Comparison of ENCODE assay signal across 8 cellular contexts in the genomic region with DNA sequence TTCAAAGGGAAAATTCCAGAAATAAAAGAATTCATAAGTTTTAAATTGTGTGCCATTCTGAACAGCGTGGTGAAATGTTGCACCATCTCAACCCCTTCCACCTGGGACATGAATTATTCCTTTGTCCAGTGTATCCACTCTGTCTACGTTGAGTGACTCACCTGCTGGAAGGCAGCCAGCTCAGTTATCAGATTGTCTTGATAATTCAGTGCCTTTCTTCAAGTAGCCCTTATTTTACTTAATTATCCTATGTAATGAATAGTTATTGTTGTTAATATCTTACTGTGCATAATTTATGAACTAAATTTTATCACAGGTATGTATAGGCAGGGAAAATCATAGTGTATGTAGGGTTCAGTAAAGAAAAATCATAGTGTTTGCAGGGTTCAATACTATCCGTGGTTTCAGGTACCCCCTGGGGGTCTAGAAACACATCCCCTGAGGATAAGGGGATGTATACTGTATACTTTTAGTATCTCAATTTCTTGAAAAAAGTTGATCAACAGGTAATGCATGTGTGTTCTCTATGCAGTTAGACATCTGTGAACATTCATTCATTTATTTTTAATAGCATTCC. TPM values are rescaled to one million over a fixed set of nuclear protein-coding genes. Genes with fewer than 3 reads are reported as not detected.
DNase-seq lines count a peak whose midpoint lies in the region; ATAC-seq and TF ChIP-seq lines count a peak whose summit lies in the region.

No MANE protein-coding gene starts in this region.

- H3K4me3 ChIP-seq in OCI-LY3 (ENCODE audit: low read length), result peak overlapping the region; percentile 65
- H3K4me3 ChIP-seq in right lobe of liver, result no peak overlapping the region

- H3K36me3 ChIP-seq in OCI-LY3 (replicated peaks; ENCODE audit: low read depth, low read length) (no peaks in the 10 kb centered on the region), right lobe of liver (no peaks in the 10 kb centered on the region)

- H3K9me3 Mint-ChIP-seq in activated CD8-positive, alpha-beta T cell treated with anti-CD3 and anti-CD28 coated beads for 36 hours, result no peaks in the 10 kb centered on the region
- H3K9me3 Mint-ChIP-seq in natural killer cell treated with Interleukin-12 subunit alpha and Interleukin-12 subunit beta and Interleukin-15 and Interleukin-18, amount 100 ng/mL, for 72 hours, result no peaks in the 10 kb centered on the region

- POLR2A ChIA-PET in GM10248 (lab: Yijun Ruan, JAX), result no interaction called here
- POLR2A ChIA-PET in activated CD8-positive, alpha-beta T cell treated with anti-CD3 and anti-CD28 coated beads for 36 hours (lab: Charles Lee), result no interaction called here

- no peak overlapping the region for H3K4me3 Mint-ChIP-seq in activated CD8-positive, alpha-beta T cell treated with anti-CD3 and anti-CD28 coated beads for 36 hours
- H3K4me3 Mint-ChIP-seq in natural killer cell treated with Interleukin-12 subunit alpha and Interleukin-12 subunit beta and Interleukin-15 and Interleukin-18, amount 100 ng/mL, for 72 hours, result no peak overlapping the region

- H3K4me1 ChIP-seq in OCI-LY3 (ENCODE audit: low read length), result peaks cover 21% of the 10 kb centered on the region
- peaks cover 0 to 21% (median 8%) of the 10 kb centered on the region in 4 donors for H3K4me1 ChIP-seq in right lobe of liver

- ATAC-seq in GM18870 (IDR thresholded peaks at IDR 0.05; ENCODE audit: unreplicated experiment) (peak; percentile 34), HG02885 (IDR thresholded peaks at IDR 0.05; ENCODE audit: poor library complexity, unreplicated experiment) (peak; percentile 37), right lobe of liver (peak in 3 of 4 donors; percentile 36 to 40 (median 37))
- ATAC-seq in activated CD8-positive, alpha-beta T cell treated with anti-CD3 and anti-CD28 coated beads for 36 hours, result no peak
- ATAC-seq in natural killer cell treated with Interleukin-12 subunit alpha and Interleukin-12 subunit beta and Interleukin-15 and Interleukin-18, amount 100 ng/mL, for 72 hours, result no peak

- no peak for TF ChIP-seq POLR2A in right lobe of liver (IDR thresholded peaks at IDR 0.05)

- TF ChIP-seq CTCF in OCI-LY3 (IDR thresholded peaks at IDR 0.05; ENCODE audit: low read depth, low read length), result no peak
- TF ChIP-seq CTCF in right lobe of liver (IDR thresholded peaks at IDR 0.05), result no peak
- TF ChIP-seq CTCF in GM10248 (IDR thresholded peaks at IDR 0.05; ENCODE audit: control extremely low read depth, extremely low read depth, low read depth, missing control alignments), result no peak
- no peak for TF ChIP-seq CTCF in activated CD8-positive, alpha-beta T cell treated with anti-CD3 and anti-CD28 coated beads for 36 hours (IDR thresholded peaks at IDR 0.05)

- DNase-seq in right lobe of liver (peak in 1 of 3 donors; percentile 62), GM10248 (ENCODE audit: extremely low spot score) (no peak), NCI-H1436 treated with DMSO at 0.1 percent for 48 hours (lab: John Stamatoyannopoulos, UW) (no peak)
- no peak for DNase-seq in activated CD8-positive, alpha-beta T cell treated with anti-CD3 and anti-CD28 coated beads for 36 hours
- DNase-seq in natural killer cell treated with Interleukin-12 subunit alpha and Interleukin-12 subunit beta and Interleukin-15 and Interleukin-18, amount 100 ng/mL, for 72 hours (ENCODE audit: low spot score), result no peak

- H3K27me3 ChIP-seq in OCI-LY3 (ENCODE audit: low read depth, low read length), result peaks cover 44% of the 10 kb centered on the region
- no peaks in the 10 kb centered on the region for H3K27me3 ChIP-seq in right lobe of liver

- intact Hi-C loops in right lobe of liver (cut with DNase I), result no loop called here
- intact Hi-C loops in activated CD8-positive, alpha-beta T cell treated with anti-CD3 and anti-CD28 coated beads for 36 hours (cut with micrococcal nuclease), result no loop called here

- peak overlapping the region; percentile 83 for H3K4me2 ChIP-seq in OCI-LY3 (ENCODE audit: low read length)

- H4K20me1 ChIP-seq in OCI-LY3 (ENCODE audit: insufficient read depth, low read length), result no peaks in the 10 kb centered on the region

- H3K27ac Mint-ChIP-seq in activated CD8-positive, alpha-beta T cell treated with anti-CD3 and anti-CD28 coated beads for 36 hours, result no peak overlapping the region
- no peak overlapping the region for H3K27ac Mint-ChIP-seq in natural killer cell treated with Interleukin-12 subunit alpha and Interleukin-12 subunit beta and Interleukin-15 and Interleukin-18, amount 100 ng/mL, for 72 hours

- no peak overlapping the region for H3K27ac ChIP-seq in OCI-LY3 (ENCODE audit: low read length)
- H3K27ac ChIP-seq in right lobe of liver, result no peak overlapping the region

- H2AFZ ChIP-seq in OCI-LY3 (ENCODE audit: low read depth, low read length), result no peak overlapping the region

- WGBS in right lobe of liver (ENCODE audit: insufficient coverage, low coverage, low lambda C conversion rate, missing lambda C conversion rate), result 42% methylated on average over 3 of the region's 3 CpGs

- H3K36me3 Mint-ChIP-seq in activated CD8-positive, alpha-beta T cell treated with anti-CD3 and anti-CD28 coated beads for 36 hours (ENCODE audit: low read depth), result no peaks in the 10 kb centered on the region
- H3K36me3 Mint-ChIP-seq in natural killer cell treated with Interleukin-12 subunit alpha and Interleukin-12 subunit beta and Interleukin-15 and Interleukin-18, amount 100 ng/mL, for 72 hours, result no peaks in the 10 kb centered on the region

- H3K79me2 ChIP-seq in OCI-LY3 (ENCODE audit: low read length), result no peaks in the 10 kb centered on the region

- H3K27me3 Mint-ChIP-seq in activated CD8-positive, alpha-beta T cell treated with anti-CD3 and anti-CD28 coated beads for 36 hours, result peaks cover 28% of the 10 kb centered on the region
- peaks cover 22 to 42% of the 10 kb centered on the region in 2 donors for H3K27me3 Mint-ChIP-seq in natural killer cell treated with Interleukin-12 subunit alpha and Interleukin-12 subunit beta and Interleukin-15 and Interleukin-18, amount 100 ng/mL, for 72 hours

- H3K9ac ChIP-seq in OCI-LY3 (ENCODE audit: low read length), result no peak overlapping the region

- H3K9me3 ChIP-seq in OCI-LY3 (ENCODE audit: insufficient read depth, low read length) (no peaks in the 10 kb centered on the region), right lobe of liver (no peaks in the 10 kb centered on the region)

- CTCF ChIA-PET in GM10248 (lab: Yijun Ruan, JAX), result interaction anchor here (1.8 kb wide), 1 partner anchor 8 kb away, joined by 5 read pairs; the partner anchor contains the start of gene PCTP
- CTCF ChIA-PET in activated CD8-positive, alpha-beta T cell treated with anti-CD3 and anti-CD28 coated beads for 36 hours (lab: Charles Lee), result no interaction called here

- H3K4me1 Mint-ChIP-seq in activated CD8-positive, alpha-beta T cell treated with anti-CD3 and anti-CD28 coated beads for 36 hours (ENCODE audit: low read depth), result no peaks in the 10 kb centered on the region
- no peaks in the 10 kb centered on the region for H3K4me1 Mint-ChIP-seq in natural killer cell treated with Interleukin-12 subunit alpha and Interleukin-12 subunit beta and Interleukin-15 and Interleukin-18, amount 100 ng/mL, for 72 hours (ENCODE audit: low read depth in 2 of 2)

RNA-seq across cellular contexts. Expression of gene PCTP, which starts 7.7 kb away (rescaled TPM):
- total RNA-seq in right lobe of liver, result 10 to 100 TPM; 27.4 to 82.6 (median 68.1) TPM
- 1 to 10 TPM; 6.6 to 7.7 TPM for total RNA-seq in activated CD8-positive, alpha-beta T cell treated with anti-CD3 and anti-CD28 coated beads for 36 hours
- total RNA-seq in natural killer cell treated with Interleukin-12 subunit alpha and Interleukin-12 subunit beta and Interleukin-15 and Interleukin-18, amount 100 ng/mL, for 72 hours, result 10 to 100 TPM; 10.5 to 19.8 TPM

RNA-seq across cellular contexts. Expression of gene TMEM100, which starts 20.5 kb away (rescaled TPM):
- 1 to 10 TPM; 1.8 to 8.3 (median 4.5) TPM for total RNA-seq in right lobe of liver
- not detected for total RNA-seq in activated CD8-positive, alpha-beta T cell treated with anti-CD3 and anti-CD28 coated beads for 36 hours
- not detected for total RNA-seq in natural killer cell treated with Interleukin-12 subunit alpha and Interleukin-12 subunit beta and Interleukin-15 and Interleukin-18, amount 100 ng/mL, for 72 hours

Comparison
In these comparisons a context has a peak if more than half of its experiments do, and no peak if none do; other contexts are left out.
1. ATAC-seq: peak in GM18870 (single experiment), HG02885 (single experiment) and right lobe of liver (3 of 4); none in activated CD8-positive, alpha-beta T cell treated with anti-CD3 and anti-CD28 coated beads for 36 hours (single experiment) and natural killer cell treated with Interleukin-12 subunit alpha and Interleukin-12 subunit beta and Interleukin-15 and Interleukin-18, amount 100 ng/mL, for 72 hours (0 of 2).